Comparison of ENCODE assay signal across 21 cellular contexts in the genomic region with DNA sequence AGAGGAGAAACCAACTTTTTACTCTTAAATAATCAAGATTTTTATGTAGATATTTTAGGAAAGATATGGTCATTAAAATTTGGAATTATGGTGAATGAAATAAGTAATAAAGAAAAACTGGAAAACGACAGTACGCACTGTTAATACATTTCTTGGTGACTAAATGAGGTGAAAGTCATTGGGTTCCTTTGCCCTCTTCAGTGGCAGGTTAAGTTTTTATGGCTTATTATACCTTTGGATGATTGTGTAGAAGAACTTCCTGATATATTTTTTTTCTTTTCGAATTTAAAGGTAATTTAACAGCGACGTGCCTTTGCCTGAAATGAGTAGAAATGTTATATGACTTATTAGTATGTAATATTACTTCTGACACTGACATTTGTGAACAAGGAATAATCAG.
"Had no signal": no experiment of that assay in that cellular context is flagged by ENCODE, and none has a peak within 500 bp of the region (broad histone marks: within the 10 kb centered on the region; RNA-seq: fewer than 3 reads in every experiment).

No MANE protein-coding gene starts in this region.

- FAIRE-seq: HepG2, RCC 7860 had no signal

- ATAC-seq: HepG2 had no signal

- H3K4me2 ChIP-seq: SK-N-SH had no signal

- H3K9me3 ChIP-seq: SK-N-SH had no signal

- H3K9ac ChIP-seq: SK-N-SH had no signal

- DNase-seq: IMR-90, Kasumi-1, KG1, NCI-H1092 treated with DMSO at 0.1 percent for 48 hours, NCI-H1436, NCI-H187 treated with DMSO at 0.1 percent for 48 hours, NCI-H2029 treated with DMSO at 0.1 percent for 48 hours, NCI-H2107, NCI-H2171, NCI-H226, NCI-H446, NCI-H510A, NCI-H524 treated with DMSO at 0.1 percent for 48 hours, NCI-H69, NCI-H774, RPMI8226, SHP77, SK-N-SH, SW 1271 had no signal
